Comparison of ENCODE assay signal across 8 cellular contexts in the genomic region with DNA sequence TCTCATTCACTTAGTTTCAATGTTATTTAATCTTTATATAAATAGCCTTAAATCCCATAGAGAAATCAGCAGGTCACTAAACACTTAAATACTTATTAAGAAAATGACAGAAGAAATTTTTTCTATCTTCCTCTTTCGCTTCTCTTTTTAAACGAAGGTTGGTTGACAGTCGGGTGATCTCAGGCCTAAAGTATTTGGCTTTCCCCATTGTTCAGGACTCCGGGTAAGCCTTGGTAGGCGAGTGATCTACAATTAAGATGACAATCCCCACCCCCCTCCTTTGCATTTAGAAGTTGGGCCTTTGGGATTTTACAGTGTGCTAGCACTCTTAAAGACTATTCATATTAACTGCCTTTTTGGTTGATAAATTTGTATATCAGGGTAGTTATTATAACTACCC. TPM values are rescaled to one million over a fixed set of nuclear protein-coding genes. Genes with fewer than 3 reads are reported as not detected.
DNase-seq lines count a peak whose midpoint lies in the region; ATAC-seq, FAIRE-seq and TF ChIP-seq lines count a peak whose summit lies in the region.

No MANE protein-coding gene starts in this region.

- POLR2A ChIA-PET in CD8-positive, alpha-beta memory T cell (lab: Charles Lee), result no interaction called here

- peak overlapping the region; percentile 99 for H3K27ac ChIP-seq in SJSA1
- no peak overlapping the region for H3K27ac ChIP-seq in CD8-positive, alpha-beta memory T cell (ENCODE audit: low read depth, low read length)
- peak overlapping the region in 2 of 4 donors; percentile 71 to 73 for H3K27ac ChIP-seq in gastroesophageal sphincter

- no peak overlapping the region for H3K27ac Mint-ChIP-seq in CD8-positive, alpha-beta memory T cell

- no peak for TF ChIP-seq EP300 in gastroesophageal sphincter (IDR thresholded peaks at IDR 0.05)

- FAIRE-seq in GM12891 (lab: Jason Lieb, UNC), result peak; percentile 41

- H3K36me3 ChIP-seq in SJSA1 (no peaks in the 10 kb centered on the region), gastroesophageal sphincter (no peaks in the 10 kb centered on the region)
- H3K36me3 ChIP-seq in CD8-positive, alpha-beta memory T cell (ENCODE audit: insufficient read depth, low read length), result no peaks in the 10 kb centered on the region

- H3K4me1 Mint-ChIP-seq in CD8-positive, alpha-beta memory T cell, result no peaks in the 10 kb centered on the region

- H3K4me3 Mint-ChIP-seq in CD8-positive, alpha-beta memory T cell, result no peak overlapping the region

- H3K36me3 Mint-ChIP-seq in CD8-positive, alpha-beta memory T cell, result peaks cover 0 to 6% (median 0%) of the 10 kb centered on the region in 3 donors

- no peaks in the 10 kb centered on the region for H3K27me3 Mint-ChIP-seq in CD8-positive, alpha-beta memory T cell

- H3K4me3 ChIP-seq in SJSA1 (no peak overlapping the region), gastroesophageal sphincter (no peak overlapping the region)
- H3K4me3 ChIP-seq in CD8-positive, alpha-beta memory T cell (ENCODE audit: low read length), result no peak overlapping the region

- ATAC-seq in HG02943 (IDR thresholded peaks at IDR 0.05; ENCODE audit: low read depth, unreplicated experiment) (peak; percentile 83), gastroesophageal sphincter (no peak)

- 45 to 46% methylated on average over 5 of the region's 5 CpGs for WGBS in gastroesophageal sphincter (ENCODE audit: low coverage in 1 of 2), 2 donors

- H3K9me3 Mint-ChIP-seq in CD8-positive, alpha-beta memory T cell, result peaks cover 0 to 2% (median 0%) of the 10 kb centered on the region in 5 donors

- TF ChIP-seq POLR2A in GM12891 (IDR thresholded peaks at IDR 0.05; ENCODE audit: low read depth, low read length), result no peak
- TF ChIP-seq POLR2A in gastroesophageal sphincter (IDR thresholded peaks at IDR 0.05), result no peak

- TF ChIP-seq CTCF in gastroesophageal sphincter (IDR thresholded peaks at IDR 0.05), result no peak

- DNase-seq in GM12891 (ENCODE audit: insufficient read length, low spot score) (peak; percentile 37), SJSA1 (ENCODE audit: low read depth in 1 of 2, low spot score in 2 of 2) (peak; percentile 89 to 94), iris pigment epithelial cell (ENCODE audit: low read depth) (peak; percentile 89), NCI-H1694 treated with DMSO at 0.1 percent for 48 hours (lab: John Stamatoyannopoulos, UW) (no peak), epidermal melanocyte (ENCODE audit: insufficient read length, low spot score) (no peak)
- DNase-seq in CD8-positive, alpha-beta memory T cell, result no peak

- CTCF ChIA-PET in CD8-positive, alpha-beta memory T cell (lab: Charles Lee), result no interaction called here

- H3K27me3 ChIP-seq in SJSA1 (replicated peaks) (no peaks in the 10 kb centered on the region), gastroesophageal sphincter (no peaks in the 10 kb centered on the region)
- no peaks in the 10 kb centered on the region for H3K27me3 ChIP-seq in CD8-positive, alpha-beta memory T cell (ENCODE audit: insufficient read depth, low read length, poor library complexity, severe bottlenecking)

- H3K4me1 ChIP-seq in SJSA1 (replicated peaks), result peaks cover 43% of the 10 kb centered on the region
- no peaks in the 10 kb centered on the region for H3K4me1 ChIP-seq in CD8-positive, alpha-beta memory T cell (ENCODE audit: insufficient read depth, low read length)
- H3K4me1 ChIP-seq in gastroesophageal sphincter, result peaks cover 0 to 27% (median 5%) of the 10 kb centered on the region in 3 donors

- H3K9me3 ChIP-seq in SJSA1 (replicated peaks) (0 out of 2 replicates have a peak, but pooled peaks cover 4% of the 10 kb centered on the region), gastroesophageal sphincter (no peaks in the 10 kb centered on the region)
- H3K9me3 ChIP-seq in CD8-positive, alpha-beta memory T cell (ENCODE audit: low read length), result no peaks in the 10 kb centered on the region

TF ChIP-seq in GM12891, 5 proteins besides CTCF, POLR2A, EP300 and RAD21:
- TF ChIP-seq SPI1 (IDR thresholded peaks at IDR 0.05; ENCODE audit: low read depth, low read length) (peak; percentile 49), POLR2AphosphoS5 (IDR thresholded peaks at IDR 0.05; ENCODE audit: low read depth, low read length) (no peak)

RNA-seq across cellular contexts. Expression of gene UTRN, which starts 19.7 kb away (rescaled TPM):
- polyA plus RNA-seq in GM12891 (2012; ENCODE audit: low read depth, missing spikeins), result 12.6 TPM
- 113 and 143 TPM in 2 replicates for total RNA-seq in SJSA1 (2014; rRNA removed; shearing (Covaris generic))
- total RNA-seq in CD8-positive, alpha-beta memory T cell, result 10 to 100 TPM; 42.7 to 42.8 TPM
- polyA plus RNA-seq in CD8-positive, alpha-beta memory T cell, result 96.8 TPM
- 100 to 1,000 TPM in 3 of 4 donors, 10 to 100 TPM in 1; 95.9 to 251 (median 139) TPM for total RNA-seq in gastroesophageal sphincter

Comparison
In these comparisons a context has a peak if more than half of its experiments do, and no peak if none do; other contexts are left out.
1. DNase-seq: peak in GM12891 (single experiment), SJSA1 (2 of 2) and iris pigment epithelial cell (single experiment); none in CD8-positive, alpha-beta memory T cell (0 of 5), NCI-H1694 treated with DMSO at 0.1 percent for 48 hours (single experiment) and epidermal melanocyte (single experiment).